18 cellular contexts compared by ENCODE assay signal in genomic region chr1:49229555-49229954, GRCh38.
DNase-seq lines count a peak whose midpoint lies in the region; ATAC-seq and TF ChIP-seq lines count a peak whose summit lies in the region.
"Had no signal": no experiment of that assay in that cellular context is flagged by ENCODE, and none has a peak within 500 bp of the region (broad histone marks: within the 10 kb centered on the region; RNA-seq: fewer than 3 reads in every experiment).

No MANE protein-coding gene starts in this region.

- ATAC-seq in HG03442 (IDR thresholded peaks at IDR 0.05; ENCODE audit: unreplicated experiment) (no peak), GM21576 (IDR thresholded peaks at IDR 0.05; ENCODE audit: unreplicated experiment) (no peak)
- ATAC-seq: activated CD8-positive, alpha-beta T cell treated with anti-CD3 and anti-CD28 coated beads, Interleukin-2, amount 10 ng/mL, durations not matched to agents 7 days and 5 days; activated T-cell treated with anti-CD3 and anti-CD28 coated beads, Interleukin-2, amount 50 U/mL, for 72 hours; natural killer cell treated with Interleukin-12 subunit alpha and Interleukin-12 subunit beta and Interleukin-15 and Interleukin-18, amount 100 ng/mL, for 72 hours had no signal

- no peak for TF ChIP-seq CTCF in GM20000 (IDR thresholded peaks at IDR 0.05; ENCODE audit: extremely low read depth, missing control alignments)

- POLR2A ChIA-PET in HEK293T (lab: Yijun Ruan, JAX): no interaction called here

- CTCF ChIA-PET in HEK293T (lab: Yijun Ruan, JAX): no interaction called here

- peak; percentile 9 for DNase-seq in AG20443 (ENCODE audit: low spot score)
- peak; percentile 11 for DNase-seq in HEK293T (ENCODE audit: extremely low spot score)
- DNase-seq in astrocyte of the hippocampus (ENCODE audit: low read depth, low spot score): peak; percentile 1
- peak; percentile 65 for DNase-seq in kidney glomerular epithelial cell (lab: John Stamatoyannopoulos, UW)
- no peak for DNase-seq in stimulated activated CD8-positive, alpha-beta memory T cell treated with anti-CD3 and anti-CD28 coated beads, Interleukin-4, amount 100 ng/mL, for 48 hours
- DNase-seq in GM20000 (ENCODE audit: low spot score): no peak
- DNase-seq: activated B cell treated with CpG ODN at 0.5 μM for 24 hours; activated CD8-positive, alpha-beta T cell treated with anti-CD3 and anti-CD28 coated beads, Interleukin-2, amount 10 ng/mL, durations not matched to agents 7 days and 5 days; activated T-cell treated with anti-CD3 and anti-CD28 coated beads, Interleukin-2, amount 50 U/mL, for 72 hours; HFFc6; NCI-H1417 treated with DMSO at 0.1 percent for 48 hours; NCI-H345; SHP77; stimulated activated CD4-positive, alpha-beta T cell treated with anti-CD3 and anti-CD28 coated beads, Interleukin-4, amount 100 ng/mL, for 1 hour; substantia nigra had no signal

TF ChIP-seq in HEK293T, 16 proteins besides CTCF, POLR2A, EP300 and RAD21:
- no peak for TF ChIP-seq TARDBP (IDR thresholded peaks at IDR 0.05)
- no peak for TF ChIP-seq CTBP1 (IDR thresholded peaks at IDR 0.05; ENCODE audit: borderline replicate concordance)
- TF ChIP-seq L3MBTL2 (conservative IDR thresholded peaks at IDR 0.05): no peak
- no peak for TF ChIP-seq HDGF (IDR thresholded peaks at IDR 0.05; ENCODE audit: borderline replicate concordance)
- TF ChIP-seq SUZ12 (IDR thresholded peaks at IDR 0.05): no peak
- TF ChIP-seq FOXK2 (IDR thresholded peaks at IDR 0.05): no peak
- TF ChIP-seq ARNT (IDR thresholded peaks at IDR 0.05): no peak
- TF ChIP-seq SP1 (IDR thresholded peaks at IDR 0.05): no peak
- TF ChIP-seq FOXA1 (IDR thresholded peaks at IDR 0.05): no peak
- TF ChIP-seq, protein P1, sequence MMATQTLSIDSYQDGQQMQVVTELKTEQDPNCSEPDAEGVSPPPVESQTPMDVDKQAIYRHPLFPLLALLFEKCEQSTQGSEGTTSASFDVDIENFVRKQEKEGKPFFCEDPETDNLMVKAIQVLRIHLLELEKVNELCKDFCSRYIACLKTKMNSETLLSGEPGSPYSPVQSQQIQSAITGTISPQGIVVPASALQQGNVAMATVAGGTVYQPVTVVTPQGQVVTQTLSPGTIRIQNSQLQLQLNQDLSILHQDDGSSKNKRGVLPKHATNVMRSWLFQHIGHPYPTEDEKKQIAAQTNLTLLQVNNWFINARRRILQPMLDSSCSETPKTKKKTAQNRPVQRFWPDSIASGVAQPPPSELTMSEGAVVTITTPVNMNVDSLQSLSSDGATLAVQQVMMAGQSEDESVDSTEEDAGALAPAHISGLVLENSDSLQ (IDR thresholded peaks at IDR 0.05): no peak
- TF ChIP-seq ELF4 (IDR thresholded peaks at IDR 0.05): no peak
- no peak for TF ChIP-seq NFRKB (IDR thresholded peaks at IDR 0.05)
- no peak for TF ChIP-seq BHLHE40 (IDR thresholded peaks at IDR 0.05; ENCODE audit: borderline replicate concordance)
- no peak for TF ChIP-seq FOXM1 (IDR thresholded peaks at IDR 0.05; ENCODE audit: borderline replicate concordance)
- no peak for TF ChIP-seq LEF1 (IDR thresholded peaks at IDR 0.05; ENCODE audit: borderline replicate concordance)
- TF ChIP-seq ZNF384 (IDR thresholded peaks at IDR 0.05): no peak
TF ChIP-seq in HEK293T: peak in this region for 0.

Comparison
In these comparisons a context has a peak if more than half of its experiments do, and no peak if none do; other contexts are left out.
1. DNase-seq: peak in AG20443 (single experiment), HEK293T (single experiment), astrocyte of the hippocampus (single experiment) and kidney glomerular epithelial cell (single experiment); none in stimulated activated CD8-positive, alpha-beta memory T cell treated with anti-CD3 and anti-CD28 coated beads, Interleukin-4, amount 100 ng/mL, for 48 hours (single experiment) and GM20000 (single experiment).